1 cellular context compared by ENCODE assay signal in the genomic region with DNA sequence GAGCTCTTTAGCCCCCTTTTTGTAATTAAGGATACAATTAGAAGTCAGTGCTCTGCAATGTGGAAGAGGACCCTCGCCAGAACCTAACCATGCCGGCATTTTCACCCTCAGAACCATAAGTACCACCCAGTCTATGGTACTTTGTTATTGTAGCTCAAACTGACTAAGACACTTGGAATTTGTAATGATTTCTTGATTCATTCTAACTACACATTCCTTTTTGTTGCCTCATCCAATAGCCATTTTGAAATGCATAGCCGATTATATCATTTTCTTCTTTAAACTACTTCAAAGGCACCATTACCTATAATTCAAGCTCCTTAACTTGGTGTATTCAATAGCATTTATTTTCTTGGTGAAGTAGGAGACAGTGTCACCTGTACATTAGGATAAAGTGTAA.
TF ChIP-seq lines count a peak whose summit lies in the region.

No MANE protein-coding gene starts in this region.

TF ChIP-seq in IMR-90, 13 proteins besides CTCF, POLR2A, EP300 and RAD21:
- TF ChIP-seq RCOR1 (IDR thresholded peaks at IDR 0.05; ENCODE audit: insufficient replicate concordance, low read length) (no peak), BHLHE40 (IDR thresholded peaks at IDR 0.05; ENCODE audit: low read depth, low read length) (no peak), CEBPB (IDR thresholded peaks at IDR 0.05; ENCODE audit: low read depth, low read length) (peak; percentile 82), MXI1 (IDR thresholded peaks at IDR 0.05; ENCODE audit: borderline replicate concordance, low read depth, low read length) (no peak), FOS (IDR thresholded peaks at IDR 0.05; ENCODE audit: low read depth, low read length) (0 out of 2 replicates have a peak, but pooled peaks have one; percentile 31), SMC3 (IDR thresholded peaks at IDR 0.05; ENCODE audit: low read depth, low read length) (no peak), RFX5 (IDR thresholded peaks at IDR 0.05; ENCODE audit: low read depth, low read length) (no peak), NFE2L2 (IDR thresholded peaks at IDR 0.05; ENCODE audit: low read depth, low read length) (no peak), MAZ (IDR thresholded peaks at IDR 0.05; ENCODE audit: borderline replicate concordance, low read depth, low read length) (no peak), CHD1 (IDR thresholded peaks at IDR 0.05; ENCODE audit: low read depth, low read length) (no peak)
- TF ChIP-seq, protein P1, sequence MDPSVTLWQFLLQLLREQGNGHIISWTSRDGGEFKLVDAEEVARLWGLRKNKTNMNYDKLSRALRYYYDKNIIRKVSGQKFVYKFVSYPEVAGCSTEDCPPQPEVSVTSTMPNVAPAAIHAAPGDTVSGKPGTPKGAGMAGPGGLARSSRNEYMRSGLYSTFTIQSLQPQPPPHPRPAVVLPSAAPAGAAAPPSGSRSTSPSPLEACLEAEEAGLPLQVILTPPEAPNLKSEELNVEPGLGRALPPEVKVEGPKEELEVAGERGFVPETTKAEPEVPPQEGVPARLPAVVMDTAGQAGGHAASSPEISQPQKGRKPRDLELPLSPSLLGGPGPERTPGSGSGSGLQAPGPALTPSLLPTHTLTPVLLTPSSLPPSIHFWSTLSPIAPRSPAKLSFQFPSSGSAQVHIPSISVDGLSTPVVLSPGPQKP (IDR thresholded peaks at IDR 0.05; ENCODE audit: borderline replicate concordance, low read depth, low read length): no peak
- TF ChIP-seq, protein P2, sequence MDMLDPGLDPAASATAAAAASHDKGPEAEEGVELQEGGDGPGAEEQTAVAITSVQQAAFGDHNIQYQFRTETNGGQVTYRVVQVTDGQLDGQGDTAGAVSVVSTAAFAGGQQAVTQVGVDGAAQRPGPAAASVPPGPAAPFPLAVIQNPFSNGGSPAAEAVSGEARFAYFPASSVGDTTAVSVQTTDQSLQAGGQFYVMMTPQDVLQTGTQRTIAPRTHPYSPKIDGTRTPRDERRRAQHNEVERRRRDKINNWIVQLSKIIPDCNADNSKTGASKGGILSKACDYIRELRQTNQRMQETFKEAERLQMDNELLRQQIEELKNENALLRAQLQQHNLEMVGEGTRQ (IDR thresholded peaks at IDR 0.05; ENCODE audit: low read depth, low read length): no peak
